17 cellular contexts compared by ENCODE assay signal in the genomic region with DNA sequence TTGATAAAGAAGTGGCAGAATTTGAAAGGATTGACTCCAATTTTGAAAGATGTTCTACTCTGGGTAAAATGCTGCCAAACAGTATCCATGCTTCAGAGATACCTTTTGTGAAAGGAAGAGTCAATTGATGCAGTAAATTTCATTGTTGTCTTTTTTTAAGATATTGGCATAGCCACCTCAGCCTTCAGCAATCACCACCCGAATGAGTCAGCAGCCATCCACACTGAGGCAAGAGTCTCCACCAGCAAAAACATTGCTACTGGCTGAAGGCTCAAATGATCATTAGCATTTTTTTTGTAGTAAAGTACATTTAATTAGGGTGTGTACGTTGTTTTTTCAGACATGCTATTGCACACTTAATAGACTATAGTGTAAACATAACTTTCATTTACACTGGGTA. TPM values are rescaled to one million over a fixed set of nuclear protein-coding genes. Genes with fewer than 3 reads are reported as not detected.
DNase-seq lines count a peak whose midpoint lies in the region; ATAC-seq, FAIRE-seq and TF ChIP-seq lines count a peak whose summit lies in the region.
"Had no signal": no experiment of that assay in that cellular context is flagged by ENCODE, and none has a peak within 500 bp of the region (broad histone marks: within the 10 kb centered on the region; RNA-seq: fewer than 3 reads in every experiment).

No MANE protein-coding gene starts in this region.

- TF ChIP-seq POLR2A in K562 (conservative IDR thresholded peaks at IDR 0.05) (no peak), lower leg skin (IDR thresholded peaks at IDR 0.05) (no peak)

- no peaks in the 10 kb centered on the region; a peak in 1 of 5 replicates for H3K4me1 ChIP-seq in K562 (replicated peaks in 1 of 2; ENCODE audit: control insufficient read depth in 2 of 2, insufficient read depth in 2 of 2, low read length in 2 of 2)
- H3K4me1 ChIP-seq: BLaER1 treated with 17β-estradiol and CSF1 and Interleukin-3, amounts not matched to agents 10 nM and 100 nM; psoas muscle had no signal

- H3K27me3 Mint-ChIP-seq in immature natural killer cell (ENCODE audit: low read depth in 3 of 3), result no peaks in the 10 kb centered on the region
- H3K27me3 Mint-ChIP-seq: activated naive CD8-positive, alpha-beta T cell; dendritic cell treated with granulocyte-macrophage colony-stimulating factor and Interleukin-4, amounts not matched to agents 40 ng/mL and 50 ng/mL, for 4 days had no signal

- no peak overlapping the region for H2AFZ ChIP-seq in K562 (ENCODE audit: low read depth, low read length)

- H3K79me2 ChIP-seq in K562 (ENCODE audit: control insufficient read depth, insufficient read depth, low read length), result no peaks in the 10 kb centered on the region

- no peak overlapping the region for H3K4me3 ChIP-seq in AG10803 (ENCODE audit: low read length)
- H3K4me3 ChIP-seq in K562, result no peak overlapping the region
- H3K4me3 ChIP-seq in lower leg skin (ENCODE audit: low read depth, poor library complexity, severe bottlenecking), result no peak overlapping the region
- H3K4me3 ChIP-seq: BLaER1 treated with 17β-estradiol and CSF1 and Interleukin-3, amounts not matched to agents 10 nM and 100 nM; psoas muscle had no signal

- DNase-seq in AG10803 (ENCODE audit: low read depth) (peak; percentile 54), HTR-8/SVneo (ENCODE audit: insufficient read length, low spot score) (peak; percentile 13), K562 (ENCODE audit: extremely low read depth in 1 of 4, low spot score in 3 of 4) (peak in 1 of 4 experiments; percentile 5), islet precursor cell (peak; percentile 58), lower leg skin (ENCODE audit: low spot score in 2 of 2) (no peak), immature natural killer cell (no peak)
- DNase-seq: H7, kidney, NCI-H1105, NCI-H2227 treated with DMSO at 0.1 percent for 48 hours, psoas muscle had no signal

- no peak overlapping the region for H3K9ac ChIP-seq in K562 (ENCODE audit: insufficient read depth in 1 of 2, low read depth in 2 of 2, low read length in 2 of 2)
- H3K9ac ChIP-seq: BLaER1 treated with 17β-estradiol and CSF1 and Interleukin-3, amounts not matched to agents 10 nM and 100 nM had no signal

- no peak for TF ChIP-seq EP300 in K562 (IDR thresholded peaks at IDR 0.05; ENCODE audit: low read length)

- H3K27me3 ChIP-seq in K562 (ENCODE audit: control insufficient read depth in 2 of 2, insufficient read depth in 2 of 2, low read length in 2 of 2), result no peaks in the 10 kb centered on the region
- H3K27me3 ChIP-seq: BLaER1 treated with 17β-estradiol and CSF1 and Interleukin-3, amounts not matched to agents 10 nM and 100 nM had no signal

- H3K27ac ChIP-seq in K562 (ENCODE audit: extremely low read depth, low read depth, low read length), result no peak overlapping the region
- H3K27ac ChIP-seq: BLaER1 treated with 17β-estradiol and CSF1 and Interleukin-3, amounts not matched to agents 10 nM and 100 nM; psoas muscle had no signal

- ATAC-seq in K562, result no peak
- ATAC-seq in GM21423 (IDR thresholded peaks at IDR 0.05; ENCODE audit: unreplicated experiment), result no peak
- ATAC-seq in HG03432 (IDR thresholded peaks at IDR 0.05; ENCODE audit: unreplicated experiment), result no peak
- ATAC-seq: psoas muscle had no signal

- 49% methylated on average over 2 of the region's 2 CpGs for WGBS in K562 (ENCODE audit: insufficient coverage, low coverage, missing lambda C conversion rate)
- WGBS in lower leg skin, 2 donors, result 32 to 48% methylated on average over 2 of the region's 2 CpGs

- no peaks in the 10 kb centered on the region for H4K20me1 ChIP-seq in K562 (replicated peaks; ENCODE audit: control insufficient read depth, insufficient read depth, low read length)
- H4K20me1 ChIP-seq: BLaER1 treated with 17β-estradiol and CSF1 and Interleukin-3, amounts not matched to agents 10 nM and 100 nM had no signal

- CTCF ChIA-PET in K562 (lab: Yijun Ruan, JAX; ENCODE audit: low intra/inter-chr PET ratio), result no interaction called here

- no peak for TF ChIP-seq RAD21 in K562 (CRISPR knock-in tag; conservative IDR thresholded peaks at IDR 0.05 in 1 of 2, IDR thresholded peaks at IDR 0.05 in 1 of 2)

- H3K9me3 ChIP-seq in K562 (replicated peaks; ENCODE audit: control insufficient read depth, insufficient read depth, low read depth, low read length), result no peaks in the 10 kb centered on the region; the same call in 1 of the 2 replicates

- POLR2A ChIA-PET in K562 (lab: Yijun Ruan, JAX), result interaction anchor here (0.7 kb wide), 1 partner anchor 261 kb away, joined by 3 read pairs; no protein-coding TSS in a partner anchor

- no peaks in the 10 kb centered on the region for H3K9me3 Mint-ChIP-seq in immature natural killer cell
- H3K9me3 Mint-ChIP-seq: dendritic cell treated with granulocyte-macrophage colony-stimulating factor and Interleukin-4, amounts not matched to agents 40 ng/mL and 50 ng/mL, for 4 days had no signal

- in situ Hi-C loops in K562 (cut with MboI), result no loop called here

- no peak overlapping the region for H3K4me2 ChIP-seq in K562 (ENCODE audit: insufficient read depth, low read length)
- H3K4me2 ChIP-seq: BLaER1 treated with 17β-estradiol and CSF1 and Interleukin-3, amounts not matched to agents 10 nM and 100 nM had no signal

- no TSS peak for BruUV-seq in K562 (replicated peaks; lab: Mats Ljungman, UMichigan)

- no peak for FAIRE-seq in HTR-8/SVneo (lab: Jason Lieb, UNC)
- FAIRE-seq in K562 (lab: Jason Lieb, UNC), result peak; percentile 19
- FAIRE-seq: kidney had no signal

- intact Hi-C loops in K562 (cut with micrococcal nuclease), result no loop called here
- intact Hi-C loops in lower leg skin (cut with DNase I; ENCODE audit: low total_unique reads), result no loop called here

- no peak overlapping the region for H3K27ac Mint-ChIP-seq in immature natural killer cell
- H3K27ac Mint-ChIP-seq: activated naive CD8-positive, alpha-beta T cell; dendritic cell treated with granulocyte-macrophage colony-stimulating factor and Interleukin-4, amounts not matched to agents 40 ng/mL and 50 ng/mL, for 4 days had no signal

- H3K9me1 ChIP-seq in K562 (ENCODE audit: control insufficient read depth, insufficient read depth, low read length), result no peaks in the 10 kb centered on the region

- no peaks in the 10 kb centered on the region for H3K4me1 Mint-ChIP-seq in immature natural killer cell

- no peak overlapping the region for H3K4me3 Mint-ChIP-seq in immature natural killer cell
- H3K4me3 Mint-ChIP-seq: activated naive CD8-positive, alpha-beta T cell; dendritic cell treated with granulocyte-macrophage colony-stimulating factor and Interleukin-4, amounts not matched to agents 40 ng/mL and 50 ng/mL, for 4 days had no signal

- peaks cover 13 to 19% (median 16%) of the 10 kb centered on the region in 3 donors for H3K36me3 Mint-ChIP-seq in immature natural killer cell

- TF ChIP-seq CTCF in AG10803 (conservative IDR thresholded peaks at IDR 0.05; ENCODE audit: low read length) (no peak), K562 (IDR thresholded peaks at IDR 0.05 in 2 of 3, conservative IDR thresholded peaks at IDR 0.05 in 1 of 3; ENCODE audit: insufficient read depth in 2 of 3, low read depth in 1 of 3, low read length in 3 of 3) (no peak), lower leg skin (IDR thresholded peaks at IDR 0.05) (no peak)

- peaks cover 12% of the 10 kb centered on the region; the same call in 2 of the 3 replicates for H3K36me3 ChIP-seq in K562 (ENCODE audit: control insufficient read depth, insufficient read depth, low read length)

RNA-seq across cellular contexts. Expression of a gene that starts 31.7 kb away (rescaled TPM):
- 0.72 and 1.5 TPM in 2 replicates for total RNA-seq in K562 (2011; cell fraction: chromatin; rRNA removed; ENCODE audit: low replicate concordance)
- total RNA-seq in K562 (2011; cell fraction: nucleolus; rRNA removed), result 0.26 and 0.83 TPM in 2 replicates
- total RNA-seq in K562 (2011; cell fraction: nucleoplasm; rRNA removed), result 0.59 and 0.84 TPM in 2 replicates
- 0.08 and 0.09 TPM in 2 replicates for total RNA-seq in K562 (2014; rRNA removed)
- not detected in 2 replicates for total RNA-seq in K562 (2014; rRNA removed; fragmentation: Illumina TruSeq; extraction: Trizol)
- 0.07 and 0.08 TPM in 2 replicates for total RNA-seq in K562 (2015; rRNA removed; fragmentation: Illumina TruSeq; extraction: Trizol)
- 0.07 and 0.16 TPM in 2 replicates for total RNA-seq in K562 (2021)
- not detected in 2 replicates for polyA plus RNA-seq in K562 (2011; rRNA removed)
- polyA plus RNA-seq in K562 (2011; cell fraction: cytosol; rRNA removed), result not detected in 2 replicates
- polyA plus RNA-seq in K562 (2011; cell fraction: nucleus; rRNA removed), result 0.08 and 0.13 TPM in 2 replicates
- polyA plus RNA-seq in K562 (2012), result 0.04 TPM in 1 of 2 replicates, not detected in the other
- not detected in 2 replicates for polyA plus RNA-seq in K562 (2014; fragmentation: Illumina TruSeq; extraction: Trizol)
- not detected for polyA plus RNA-seq in K562 (2014; fragmentation: Nextera tagmentation; extraction: Ambion mirVana)
- polyA plus RNA-seq in K562 (2014; rRNA removed), result not detected in 2 replicates
- polyA minus RNA-seq in K562 (2011; rRNA and poly(A)+ RNA removed), result 0.04 and 0.06 TPM in 2 replicates
- polyA minus RNA-seq in K562 (2011; cell fraction: cytosol; rRNA and poly(A)+ RNA removed), result not detected in 2 replicates
- 0.67 and 1.00 TPM in 2 replicates for polyA minus RNA-seq in K562 (2011; cell fraction: nucleus; rRNA and poly(A)+ RNA removed)
- total RNA-seq in lower leg skin, result not detected
- polyA plus RNA-seq in immature natural killer cell, result 1 to 10 TPM in 1 of 3 donors, under 1 TPM in 1, not detected in 1; 0.12 to 1.3 TPM

RNA-seq across cellular contexts. Expression of a gene that starts 44.8 kb away (rescaled TPM):
- total RNA-seq in K562 (2011; cell fraction: chromatin; rRNA removed; ENCODE audit: low replicate concordance), result 5.2 and 7.0 TPM in 2 replicates
- 4.5 and 10.0 TPM in 2 replicates for total RNA-seq in K562 (2011; cell fraction: nucleolus; rRNA removed)
- total RNA-seq in K562 (2011; cell fraction: nucleoplasm; rRNA removed), result 2.8 and 5.3 TPM in 2 replicates
- 1.4 and 1.6 TPM in 2 replicates for total RNA-seq in K562 (2014; rRNA removed)
- 1.2 and 1.4 TPM in 2 replicates for total RNA-seq in K562 (2014; rRNA removed; fragmentation: Illumina TruSeq; extraction: Trizol)
- 5.0 and 5.2 TPM in 2 replicates for total RNA-seq in K562 (2015; rRNA removed; fragmentation: Illumina TruSeq; extraction: Trizol)
- 1.6 and 2.5 TPM in 2 replicates for total RNA-seq in K562 (2021)
- 4.0 and 5.1 TPM in 2 replicates for polyA plus RNA-seq in K562 (2011; rRNA removed)
- polyA plus RNA-seq in K562 (2011; cell fraction: cytosol; rRNA removed), result 2.3 and 5.8 TPM in 2 replicates
- polyA plus RNA-seq in K562 (2011; cell fraction: nucleus; rRNA removed), result 10.4 and 19.4 TPM in 2 replicates
- 2.4 and 3.1 TPM in 2 replicates for polyA plus RNA-seq in K562 (2012)
- polyA plus RNA-seq in K562 (2014; fragmentation: Illumina TruSeq; extraction: Trizol), result 0.54 and 1.5 TPM in 2 replicates
- polyA plus RNA-seq in K562 (2014; fragmentation: Nextera tagmentation; extraction: Ambion mirVana), result under 1 TPM; 0.11 to 0.38 TPM
- polyA plus RNA-seq in K562 (2014; rRNA removed), result 1.6 TPM in 2 replicates
- 0.98 and 1.4 TPM in 2 replicates for polyA minus RNA-seq in K562 (2011; rRNA and poly(A)+ RNA removed)
- polyA minus RNA-seq in K562 (2011; cell fraction: cytosol; rRNA and poly(A)+ RNA removed), result 0.86 and 1.3 TPM in 2 replicates
- polyA minus RNA-seq in K562 (2011; cell fraction: nucleus; rRNA and poly(A)+ RNA removed), result 3.7 and 4.4 TPM in 2 replicates
- total RNA-seq in lower leg skin, result under 1 TPM in 2 of 4 donors, not detected in 2; 0.10 to 0.32 TPM
- not detected for polyA plus RNA-seq in immature natural killer cell
- total RNA-seq: glomerular endothelial cell, psoas muscle had no signal

Comparison
In these comparisons a context has a peak if more than half of its experiments do, and no peak if none do; other contexts are left out.
1. DNase-seq: peak in AG10803 (single experiment), HTR-8/SVneo (single experiment) and islet precursor cell (single experiment); none in lower leg skin (0 of 2) and immature natural killer cell (0 of 3).